In genomic region chr12:7843149-7843548, GRCh38 we compare ENCODE assay signal across 5 cellular contexts. TPM values are rescaled to one million over a fixed set of nuclear protein-coding genes. Genes with fewer than 3 reads are reported as not detected.
"Had no signal": no experiment of that assay in that cellular context is flagged by ENCODE, and none has a peak within 500 bp of the region (broad histone marks: within the 10 kb centered on the region; RNA-seq: fewer than 3 reads in every experiment).

No MANE protein-coding gene starts in this region.

RNA-seq across cellular contexts. Expression of gene SLC2A14, which starts 29.6 kb away (rescaled TPM):
- total RNA-seq: SJSA1, upper lobe of right lung had no signal
- polyA plus RNA-seq: immature natural killer cell had no signal

RNA-seq across cellular contexts. Expression of gene NANOG, which starts 53.9 kb away (rescaled TPM):
- total RNA-seq: mononuclear cell, SJSA1, temporal lobe, upper lobe of right lung had no signal
- polyA plus RNA-seq: immature natural killer cell had no signal
